ENCODE assay signal across 8 cellular contexts in genomic region chr12:44875954-44876553, GRCh38. TPM values are rescaled to one million over a fixed set of nuclear protein-coding genes. Genes with fewer than 3 reads are reported as not detected.
DNase-seq lines count a peak whose midpoint lies in the region; ATAC-seq and TF ChIP-seq lines count a peak whose summit lies in the region.

Gene NELL2, minus strand, starts transcription at chr12:44876315. Its CDS starts 446 bp downstream, at chr12:44875869.

- intact Hi-C loops in mucosa of descending colon (cut with DNase I, micrococcal nuclease), result no loop called here

- peak within 1 kb of the TSS; percentile 80 to 89 for H3K27ac Mint-ChIP-seq in effector memory CD8-positive, alpha-beta T cell

- H3K9me3 Mint-ChIP-seq in effector memory CD8-positive, alpha-beta T cell, result peaks cover under 1 to 2% of the 10 kb centered on the region in 2 donors

- H3K9ac ChIP-seq in BLaER1 treated with 17β-estradiol and CSF1 and Interleukin-3, amounts not matched to agents 10 nM and 100 nM, result peak within 1 kb of the TSS; percentile 38 to 67 (median 62); a peak in 20 of 22 replicates

- H4K20me1 ChIP-seq in BLaER1 treated with 17β-estradiol and CSF1 and Interleukin-3, amounts not matched to agents 10 nM and 100 nM, result peaks cover 0 to 11% (median 0%) of the 10 kb centered on the region in 11 experiments; a peak in 6 of 22 replicates

- H3K36me3 Mint-ChIP-seq in effector memory CD8-positive, alpha-beta T cell (ENCODE audit: insufficient read depth), result peaks cover 9% of the 10 kb centered on the region

- peaks cover 36 to 46% (median 42%) of the 10 kb centered on the region in 11 experiments for H3K27me3 ChIP-seq in BLaER1 treated with 17β-estradiol and CSF1 and Interleukin-3, amounts not matched to agents 10 nM and 100 nM

- peak; percentile 59 for ATAC-seq in GM21825 (IDR thresholded peaks at IDR 0.05; ENCODE audit: unreplicated experiment)
- ATAC-seq in effector memory CD8-positive, alpha-beta T cell (replicated peaks), result peak; percentile 65
- peak; percentile 88 for ATAC-seq in mucosa of descending colon

- TF ChIP-seq CTCF in mucosa of descending colon (IDR thresholded peaks at IDR 0.05), result no peak

- peaks cover 15 to 21% (median 19%) of the 10 kb centered on the region in 10 experiments; a peak in 17 of 20 replicates for H3K4me1 ChIP-seq in BLaER1 treated with 17β-estradiol and CSF1 and Interleukin-3, amounts not matched to agents 10 nM and 100 nM
- H3K4me1 ChIP-seq in mucosa of descending colon (ENCODE audit: low read depth), result peaks cover 18% of the 10 kb centered on the region

- peaks cover 16 to 27% of the 10 kb centered on the region in 2 donors for H3K4me1 Mint-ChIP-seq in effector memory CD8-positive, alpha-beta T cell (ENCODE audit: low read depth in 2 of 2)

- H3K27me3 Mint-ChIP-seq in effector memory CD8-positive, alpha-beta T cell, result peaks cover 23 to 32% of the 10 kb centered on the region in 2 donors

- H3K9me3 ChIP-seq in BLaER1 treated with 17β-estradiol and CSF1 and Interleukin-3, amounts not matched to agents 10 nM and 100 nM (replicated peaks in 1 of 11), result peaks cover 5 to 19% (median 11%) of the 10 kb centered on the region in 11 experiments
- H3K9me3 ChIP-seq in mucosa of descending colon, result no peaks in the 10 kb centered on the region

- peak within 1 kb of the TSS; percentile 88 to 98 for H3K4me3 Mint-ChIP-seq in effector memory CD8-positive, alpha-beta T cell

- peak within 1 kb of the TSS; percentile 62 to 78 (median 70) for H3K4me3 ChIP-seq in BLaER1 treated with 17β-estradiol and CSF1 and Interleukin-3, amounts not matched to agents 10 nM and 100 nM
- H3K4me3 ChIP-seq in mucosa of descending colon, result no peak within 1 kb of the TSS

- H3K36me3 ChIP-seq in BLaER1 treated with 17β-estradiol and CSF1 and Interleukin-3, amounts not matched to agents 10 nM and 100 nM, result no peaks in the 10 kb centered on the region
- no peaks in the 10 kb centered on the region for H3K36me3 ChIP-seq in mucosa of descending colon (ENCODE audit: low read depth)

- DNase-seq in NCI-H460 (ENCODE audit: extremely low read depth, low read depth), result peak; percentile 38
- peak; percentile 38 to 62 (median 54) for DNase-seq in activated CD8-positive, alpha-beta memory T cell treated with anti-CD3 and anti-CD28 coated beads for 48 hours (ENCODE audit: low read depth in 2 of 3, low spot score in 2 of 3)
- DNase-seq in effector memory CD8-positive, alpha-beta T cell, result peak; percentile 21 to 33 (median 26)
- DNase-seq in mucosa of descending colon, result peak; percentile 51 to 73 (median 61)
- peak; percentile 27 to 46 for DNase-seq in stimulated activated CD8-positive, alpha-beta memory T cell treated with anti-CD3 and anti-CD28 coated beads, Interleukin-4, amount 100 ng/mL, for 4 hours (ENCODE audit: low read depth in 2 of 2, low spot score in 1 of 2)
- no peak for DNase-seq in amniotic stem cell (lab: John Stamatoyannopoulos, UW)

- peak within 1 kb of the TSS; percentile 94 to 100 (median 99) for H3K4me2 ChIP-seq in BLaER1 treated with 17β-estradiol and CSF1 and Interleukin-3, amounts not matched to agents 10 nM and 100 nM

- H3K27ac ChIP-seq in BLaER1 treated with 17β-estradiol and CSF1 and Interleukin-3, amounts not matched to agents 10 nM and 100 nM, result no peak within 1 kb of the TSS

RNA-seq across cellular contexts. Expression of gene NELL2, which starts in this region (rescaled TPM):
- total RNA-seq in NCI-H460 (2014; rRNA removed; shearing (Covaris generic)), result 0.15 and 0.40 TPM in 2 replicates
- polyA plus RNA-seq in NCI-H460 (2014; cell fraction: nucleus; rRNA removed), result 0.29 TPM in 1 of 2 replicates, not detected in the other
- total RNA-seq in mucosa of descending colon, result 1 to 10 TPM; 2.4 to 7.4 (median 5.8) TPM

Comparison
In these comparisons a context has a peak if more than half of its experiments do, and no peak if none do; other contexts are left out.
1. Peak in DNase-seq in NCI-H460; RNA of the gene not detected or under 1 TPM.